ENCODE assay signal across 40 cellular contexts in the genomic region with DNA sequence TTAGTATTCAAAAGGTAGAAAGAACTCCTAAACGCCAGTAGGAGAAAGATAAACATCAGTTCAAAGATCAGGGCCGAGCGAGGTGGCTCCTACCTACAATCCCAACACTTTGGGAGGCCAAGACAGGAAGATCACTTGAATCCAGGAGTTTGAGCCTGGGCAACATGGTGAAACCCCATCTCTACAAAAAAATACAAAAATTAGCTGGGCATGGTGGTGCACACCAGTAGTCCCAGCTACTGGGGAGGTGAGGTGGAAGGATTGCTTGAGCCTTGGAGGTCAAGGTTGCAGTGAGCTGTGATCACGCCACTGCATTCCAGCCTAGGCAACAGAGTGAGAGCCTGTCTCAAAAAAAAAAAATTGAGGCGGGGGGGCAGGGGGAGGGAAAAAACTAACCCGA.
"Had no signal": no experiment of that assay in that cellular context is flagged by ENCODE, and none has a peak within 500 bp of the region (broad histone marks: within the 10 kb centered on the region; RNA-seq: fewer than 3 reads in every experiment).

No MANE protein-coding gene starts in this region.

- H3K4me1 ChIP-seq: adrenal gland, ascending aorta, body of pancreas, breast epithelium had no signal

- H3K4me1 Mint-ChIP-seq: activated naive CD4-positive, alpha-beta T cell treated with anti-CD3 and anti-CD28 coated beads, Interleukin-2, amount 10 ng/mL, durations not matched to agents 7 days and 5 days; activated naive CD4-positive, alpha-beta T cell treated with anti-CD3 and anti-CD28 coated beads, Interleukin-2, amount 50 U/mL, for 24 hours; activated naive CD8-positive, alpha-beta T cell treated with anti-CD3 and anti-CD28 coated beads for 36 hours; activated naive CD8-positive, alpha-beta T cell treated with anti-CD3 and anti-CD28 coated beads, Interleukin-2, amount 10 ng/mL, durations not matched to agents 7 days and 5 days; activated naive CD8-positive, alpha-beta T cell treated with anti-CD3 and anti-CD28 coated beads, Interleukin-2, amount 50 U/mL, for 24 hours; activated T-helper 17 cell treated with anti-CD3 and anti-CD28 coated beads, Interleukin-2, amount 50 U/mL, for 72 hours; central memory CD8-positive, alpha-beta T cell had no signal

- H3K9me3 Mint-ChIP-seq: activated naive CD4-positive, alpha-beta T cell treated with anti-CD3 and anti-CD28 coated beads for 36 hours; activated naive CD4-positive, alpha-beta T cell treated with anti-CD3 and anti-CD28 coated beads, Interleukin-2, amount 10 ng/mL, durations not matched to agents 7 days and 5 days; activated naive CD4-positive, alpha-beta T cell treated with anti-CD3 and anti-CD28 coated beads, Interleukin-2, amount 50 U/mL, for 24 hours; activated naive CD4-positive, alpha-beta T cell treated with anti-CD3 and anti-CD28 coated beads, Interleukin-2, amount 50 U/mL, for 72 hours; activated naive CD8-positive, alpha-beta T cell treated with anti-CD3 and anti-CD28 coated beads for 36 hours; activated naive CD8-positive, alpha-beta T cell treated with anti-CD3 and anti-CD28 coated beads, Interleukin-2, amount 10 ng/mL, durations not matched to agents 7 days and 5 days; activated naive CD8-positive, alpha-beta T cell treated with anti-CD3 and anti-CD28 coated beads, Interleukin-2, amount 50 U/mL, for 24 hours; activated T-cell treated with anti-CD3 and anti-CD28 coated beads, Interleukin-2, amount 50 U/mL, for 24 hours; activated T-cell treated with anti-CD3 and anti-CD28 coated beads, Interleukin-2, amount 50 U/mL, for 4 hours; activated T-cell treated with anti-CD3 and anti-CD28 coated beads, Interleukin-2, amount 50 U/mL, for 72 hours; activated T-helper 1 cell treated with anti-CD3 and anti-CD28 coated beads, Interleukin-12 subunit alpha, Interleukin-12 subunit beta, Interleukin-2, Interleukin-4 antibody, amounts not matched to agents 30 ng/mL and 10 ng/mL and 1 ng/mL, durations not matched to agents 14 hours and 24 hours and 36 hours; activated T-helper 17 cell treated with anti-CD3 and anti-CD28 coated beads, Interleukin-2, amount 50 U/mL, for 72 hours; activated T-helper 2 cell treated with anti-CD3 and anti-CD28 coated beads, Interferon-gamma antibody, Interleukin-2, Interleukin-4, amounts not matched to agents 10 μg/mL and 5 μg/mL and 100 μg/mL, durations not matched to agents 14 hours and 24 hours and 36 hours; central memory CD8-positive, alpha-beta T cell had no signal

- H3K27ac Mint-ChIP-seq: activated naive CD4-positive, alpha-beta T cell treated with anti-CD3 and anti-CD28 coated beads for 36 hours; activated naive CD4-positive, alpha-beta T cell treated with anti-CD3 and anti-CD28 coated beads, Interleukin-2, amount 10 ng/mL, durations not matched to agents 7 days and 5 days; activated naive CD4-positive, alpha-beta T cell treated with anti-CD3 and anti-CD28 coated beads, Interleukin-2, amount 50 U/mL, for 24 hours; activated naive CD4-positive, alpha-beta T cell treated with anti-CD3 and anti-CD28 coated beads, Interleukin-2, amount 50 U/mL, for 72 hours; activated naive CD8-positive, alpha-beta T cell; activated naive CD8-positive, alpha-beta T cell treated with anti-CD3 and anti-CD28 coated beads for 36 hours; activated naive CD8-positive, alpha-beta T cell treated with anti-CD3 and anti-CD28 coated beads, Interleukin-2, amount 10 ng/mL, durations not matched to agents 7 days and 5 days; activated naive CD8-positive, alpha-beta T cell treated with anti-CD3 and anti-CD28 coated beads, Interleukin-2, amount 50 U/mL, for 24 hours; activated T-cell treated with anti-CD3 and anti-CD28 coated beads, Interleukin-2, amount 50 U/mL, for 24 hours; activated T-cell treated with anti-CD3 and anti-CD28 coated beads, Interleukin-2, amount 50 U/mL, for 72 hours; activated T-helper 1 cell treated with anti-CD3 and anti-CD28 coated beads, Interleukin-12 subunit alpha, Interleukin-12 subunit beta, Interleukin-2, Interleukin-4 antibody, amounts not matched to agents 30 ng/mL and 10 ng/mL and 1 ng/mL, durations not matched to agents 14 hours and 24 hours and 36 hours; activated T-helper 17 cell treated with anti-CD3 and anti-CD28 coated beads, Interleukin-2, amount 50 U/mL, for 72 hours; activated T-helper 2 cell treated with anti-CD3 and anti-CD28 coated beads, Interferon-gamma antibody, Interleukin-2, Interleukin-4, amounts not matched to agents 10 μg/mL and 5 μg/mL and 100 μg/mL, durations not matched to agents 14 hours and 24 hours and 36 hours; brain had no signal

- H3K9me3 ChIP-seq: adrenal gland, ascending aorta, body of pancreas, breast epithelium had no signal

- H3K36me3 Mint-ChIP-seq: activated naive CD4-positive, alpha-beta T cell treated with anti-CD3 and anti-CD28 coated beads, Interleukin-2, amount 10 ng/mL, durations not matched to agents 7 days and 5 days; activated naive CD4-positive, alpha-beta T cell treated with anti-CD3 and anti-CD28 coated beads, Interleukin-2, amount 50 U/mL, for 24 hours; activated naive CD4-positive, alpha-beta T cell treated with anti-CD3 and anti-CD28 coated beads, Interleukin-2, amount 50 U/mL, for 72 hours; activated naive CD8-positive, alpha-beta T cell; activated naive CD8-positive, alpha-beta T cell treated with anti-CD3 and anti-CD28 coated beads for 36 hours; activated naive CD8-positive, alpha-beta T cell treated with anti-CD3 and anti-CD28 coated beads, Interleukin-2, amount 10 ng/mL, durations not matched to agents 7 days and 5 days had no signal

- H3K4me3 Mint-ChIP-seq: activated naive CD4-positive, alpha-beta T cell treated with anti-CD3 and anti-CD28 coated beads for 36 hours; activated naive CD4-positive, alpha-beta T cell treated with anti-CD3 and anti-CD28 coated beads, Interleukin-2, amount 10 ng/mL, durations not matched to agents 7 days and 5 days; activated naive CD4-positive, alpha-beta T cell treated with anti-CD3 and anti-CD28 coated beads, Interleukin-2, amount 50 U/mL, for 24 hours; activated naive CD8-positive, alpha-beta T cell; activated naive CD8-positive, alpha-beta T cell treated with anti-CD3 and anti-CD28 coated beads for 36 hours; activated naive CD8-positive, alpha-beta T cell treated with anti-CD3 and anti-CD28 coated beads, Interleukin-2, amount 10 ng/mL, durations not matched to agents 7 days and 5 days; activated naive CD8-positive, alpha-beta T cell treated with anti-CD3 and anti-CD28 coated beads, Interleukin-2, amount 50 U/mL, for 24 hours; activated T-cell treated with anti-CD3 and anti-CD28 coated beads, Interleukin-2, amount 50 U/mL, for 24 hours; activated T-cell treated with anti-CD3 and anti-CD28 coated beads, Interleukin-2, amount 50 U/mL, for 4 hours; activated T-cell treated with anti-CD3 and anti-CD28 coated beads, Interleukin-2, amount 50 U/mL, for 72 hours; activated T-helper 1 cell treated with anti-CD3 and anti-CD28 coated beads, Interleukin-12 subunit alpha, Interleukin-12 subunit beta, Interleukin-2, Interleukin-4 antibody, amounts not matched to agents 30 ng/mL and 10 ng/mL and 1 ng/mL, durations not matched to agents 14 hours and 24 hours and 36 hours; activated T-helper 17 cell treated with anti-CD3 and anti-CD28 coated beads, Interleukin-2, amount 50 U/mL, for 72 hours; brain; central memory CD8-positive, alpha-beta T cell had no signal

- FAIRE-seq: astrocyte, bronchial epithelial cell had no signal

- H3K4me3 ChIP-seq: adrenal gland, ascending aorta, body of pancreas, breast epithelium, cardiac muscle cell had no signal

- H3K36me3 ChIP-seq: adrenal gland, ascending aorta, brain microvascular endothelial cell, breast epithelium, cardiac muscle cell had no signal

- DNase-seq: activated effector memory CD4-positive, alpha-beta T cell treated with anti-CD3 and anti-CD28 coated beads, Interleukin-2, amount 50 U/mL, for 16 hours; activated effector memory CD4-positive, alpha-beta T cell treated with Interleukin-2 at 50 U/mL for 16 hours; activated gamma-delta T cell; activated gamma-delta T cell treated with Interleukin-2 at 50 U/mL for 16 hours; activated naive CD4-positive, alpha-beta T cell; activated naive CD4-positive, alpha-beta T cell treated with anti-CD3 and anti-CD28 coated beads for 36 hours; activated naive CD4-positive, alpha-beta T cell treated with anti-CD3 and anti-CD28 coated beads, Interleukin-2, amount 10 ng/mL, durations not matched to agents 7 days and 5 days; activated naive CD4-positive, alpha-beta T cell treated with anti-CD3 and anti-CD28 coated beads, Interleukin-2, amount 50 U/mL, for 16 hours; activated naive CD4-positive, alpha-beta T cell treated with Interleukin-2 at 50 U/mL for 16 hours; activated naive CD8-positive, alpha-beta T cell treated with anti-CD3 and anti-CD28 coated beads for 36 hours; activated naive CD8-positive, alpha-beta T cell treated with anti-CD3 and anti-CD28 coated beads, Interleukin-2, amount 10 ng/mL, durations not matched to agents 7 days and 5 days; activated naive CD8-positive, alpha-beta T cell treated with anti-CD3 and anti-CD28 coated beads, Interleukin-2, amount 50 U/mL, for 24 hours; activated T-cell treated with anti-CD3 and anti-CD28 coated beads, Interleukin-2, amount 50 U/mL, for 1 hour; activated T-cell treated with anti-CD3 and anti-CD28 coated beads, Interleukin-2, amount 50 U/mL, for 24 hours; activated T-cell treated with anti-CD3 and anti-CD28 coated beads, Interleukin-2, amount 50 U/mL, for 4 hours; activated T-cell treated with anti-CD3 and anti-CD28 coated beads, Interleukin-2, amount 50 U/mL, for 48 hours; activated T-cell treated with anti-CD3 and anti-CD28 coated beads, Interleukin-2, amount 50 U/mL, for 72 hours; adrenal gland; amniotic stem cell; amygdala; anterior cingulate cortex; aorta; body of pancreas; brain microvascular endothelial cell; caudate nucleus; central memory CD4-positive, alpha-beta T cell; cerebellar nuclear complex had no signal

- ATAC-seq: activated naive CD4-positive, alpha-beta T cell treated with anti-CD3 and anti-CD28 coated beads, Interleukin-2, amount 50 U/mL, for 72 hours; activated naive CD8-positive, alpha-beta T cell treated with anti-CD3 and anti-CD28 coated beads, Interleukin-2, amount 50 U/mL, for 24 hours; activated T-cell treated with anti-CD3 and anti-CD28 coated beads, Interleukin-2, amount 50 U/mL, for 4 hours; activated T-cell treated with anti-CD3 and anti-CD28 coated beads, Interleukin-2, amount 50 U/mL, for 72 hours; activated T-helper 17 cell treated with anti-CD3 and anti-CD28 coated beads, Interleukin-2, amount 50 U/mL, for 72 hours; body of pancreas had no signal

- H3K27me3 ChIP-seq: adrenal gland, ascending aorta, body of pancreas, brain microvascular endothelial cell, breast epithelium, cardiac muscle cell had no signal

- H3K27ac ChIP-seq: adrenal gland, ascending aorta, body of pancreas, brain microvascular endothelial cell, breast epithelium, cardiac muscle cell had no signal

- H3K27me3 Mint-ChIP-seq: activated naive CD4-positive, alpha-beta T cell treated with anti-CD3 and anti-CD28 coated beads, Interleukin-2, amount 50 U/mL, for 24 hours; activated naive CD8-positive, alpha-beta T cell treated with anti-CD3 and anti-CD28 coated beads for 36 hours; activated naive CD8-positive, alpha-beta T cell treated with anti-CD3 and anti-CD28 coated beads, Interleukin-2, amount 50 U/mL, for 24 hours; activated T-helper 17 cell treated with anti-CD3 and anti-CD28 coated beads, Interleukin-2, amount 50 U/mL, for 72 hours; brain had no signal
